In genomic region chr1:211630236-211631081, GRCh38 we compare ENCODE assay signal across 1 cellular context.
TF ChIP-seq lines count a peak whose summit lies in the region.

No MANE protein-coding gene starts in this region.

TF ChIP-seq in HepG2, 621 proteins besides CTCF, POLR2A, EP300 and RAD21 (continued from another document and continues in another):
- TF ChIP-seq HNF1A (IDR thresholded peaks at IDR 0.05; ENCODE audit: low read depth) (no peak), HNF1A (CRISPR knock-in tag; IDR thresholded peaks at IDR 0.05; ENCODE audit: borderline replicate concordance) (0 out of 2 replicates have a peak, but pooled peaks have one; percentile 25), HOMEZ (CRISPR knock-in tag; IDR thresholded peaks at IDR 0.05; ENCODE audit: low read depth) (0 out of 2 replicates have a peak, but pooled peaks have one; percentile 15), MTF1 (CRISPR knock-in tag; IDR thresholded peaks at IDR 0.05) (no peak), MATR3 (CRISPR knock-in tag; IDR thresholded peaks at IDR 0.05) (no peak), E2F1 (CRISPR knock-in tag; IDR thresholded peaks at IDR 0.05) (no peak), EZH2 (conservative IDR thresholded peaks at IDR 0.05; ENCODE audit: low read depth, low read length) (no peak), MAFK (conservative IDR thresholded peaks at IDR 0.05 in 1 of 2, IDR thresholded peaks at IDR 0.05 in 1 of 2; ENCODE audit: low read length in 2 of 2) (no peak), STAT5B (CRISPR knock-in tag; IDR thresholded peaks at IDR 0.05) (no peak), SRSF9 (IDR thresholded peaks at IDR 0.05; ENCODE audit: borderline replicate concordance, insufficient read depth, low read depth, low read length, poor library complexity, severe bottlenecking) (no peak), ZNF607 (CRISPR knock-in tag; IDR thresholded peaks at IDR 0.05; ENCODE audit: borderline replicate concordance) (no peak), IRF1 (CRISPR knock-in tag; IDR thresholded peaks at IDR 0.05; ENCODE audit: low read depth) (no peak), ZNF280B (CRISPR knock-in tag; IDR thresholded peaks at IDR 0.05; ENCODE audit: borderline replicate concordance) (no peak), PATZ1 (CRISPR knock-in tag; IDR thresholded peaks at IDR 0.05) (peak; percentile 89), ZNF543 (CRISPR knock-in tag; IDR thresholded peaks at IDR 0.05) (0 out of 2 replicates have a peak, but pooled peaks have one; percentile 39), SP1 (IDR thresholded peaks at IDR 0.05) (no peak), SP1 (CRISPR knock-in tag; IDR thresholded peaks at IDR 0.05) (no peak), ZNF513 (CRISPR knock-in tag; conservative IDR thresholded peaks at IDR 0.05) (no peak), ZNF362 (CRISPR knock-in tag; IDR thresholded peaks at IDR 0.05; ENCODE audit: borderline replicate concordance) (no peak), ZNF567 (CRISPR knock-in tag; IDR thresholded peaks at IDR 0.05; ENCODE audit: borderline replicate concordance) (no peak), ATF1 (CRISPR knock-in tag; IDR thresholded peaks at IDR 0.05) (no peak), FUBP1 (CRISPR knock-in tag; IDR thresholded peaks at IDR 0.05; ENCODE audit: borderline replicate concordance) (no peak), DPF2 (CRISPR knock-in tag; IDR thresholded peaks at IDR 0.05; ENCODE audit: borderline replicate concordance, low read depth) (peak; percentile 49; the same call in 1 of the 2 replicates), EHMT2 (IDR thresholded peaks at IDR 0.05; ENCODE audit: borderline replicate concordance, low read depth, low read length) (no peak), HOXA3 (CRISPR knock-in tag; IDR thresholded peaks at IDR 0.05) (0 out of 2 replicates have a peak, but pooled peaks have one; percentile 17), ZNF841 (CRISPR knock-in tag; IDR thresholded peaks at IDR 0.05; ENCODE audit: borderline replicate concordance) (no peak), POGZ (CRISPR knock-in tag; IDR thresholded peaks at IDR 0.05) (no peak), ZNF383 (CRISPR knock-in tag; IDR thresholded peaks at IDR 0.05; ENCODE audit: borderline replicate concordance) (no peak), GABPB1 (CRISPR knock-in tag; IDR thresholded peaks at IDR 0.05) (peak; percentile 36), ZNF678 (CRISPR knock-in tag; IDR thresholded peaks at IDR 0.05) (no peak), FOSL2 (CRISPR knock-in tag; IDR thresholded peaks at IDR 0.05) (peak; percentile 47; the same call in 1 of the 2 replicates), FOXO1 (CRISPR knock-in tag; IDR thresholded peaks at IDR 0.05) (no peak), PAXIP1 (CRISPR knock-in tag; conservative IDR thresholded peaks at IDR 0.05) (peak; percentile 26; the same call in 1 of the 2 replicates), HDAC6 (IDR thresholded peaks at IDR 0.05; ENCODE audit: low read depth, low read length) (no peak), ZMAT3 (CRISPR knock-in tag; conservative IDR thresholded peaks at IDR 0.05) (no peak), SPEN (CRISPR knock-in tag; IDR thresholded peaks at IDR 0.05; ENCODE audit: low read depth) (no peak), TBX3 (IDR thresholded peaks at IDR 0.05; ENCODE audit: borderline replicate concordance) (no peak), ZNF773 (CRISPR knock-in tag; IDR thresholded peaks at IDR 0.05; ENCODE audit: borderline replicate concordance) (no peak), CREB1 (IDR thresholded peaks at IDR 0.05) (no peak), CREB1 (CRISPR knock-in tag; IDR thresholded peaks at IDR 0.05) (no peak), HIVEP1 (CRISPR knock-in tag; IDR thresholded peaks at IDR 0.05) (no peak), ZNF7 (CRISPR knock-in tag; IDR thresholded peaks at IDR 0.05) (no peak), BORCS8-MEF2B (CRISPR knock-in tag; IDR thresholded peaks at IDR 0.05) (no peak), ZNF20 (CRISPR knock-in tag; IDR thresholded peaks at IDR 0.05) (no peak), PITX1 (CRISPR knock-in tag; IDR thresholded peaks at IDR 0.05) (no peak), RORA (CRISPR knock-in tag; IDR thresholded peaks at IDR 0.05) (no peak)
